ENCODE assay signal across 29 cellular contexts in genomic region chr9:18182636-18183035, GRCh38.
"Had no signal": no experiment of that assay in that cellular context is flagged by ENCODE, and none has a peak within 500 bp of the region (broad histone marks: within the 10 kb centered on the region; RNA-seq: fewer than 3 reads in every experiment).

No MANE protein-coding gene starts in this region.

- H3K36me3 ChIP-seq: ascending aorta, cardiac muscle cell had no signal

- H3K27me3 ChIP-seq: ascending aorta, cardiac muscle cell had no signal

- ATAC-seq: activated CD4-positive, alpha-beta T cell treated with anti-CD3 and anti-CD28 coated beads for 36 hours; activated CD8-positive, alpha-beta memory T cell treated with anti-CD3 and anti-CD28 coated beads, Interleukin-2, amount 10 ng/mL, durations not matched to agents 7 days and 5 days; activated CD8-positive, alpha-beta T cell treated with anti-CD3 and anti-CD28 coated beads, Interleukin-2, amount 10 ng/mL, durations not matched to agents 7 days and 5 days; activated naive CD8-positive, alpha-beta T cell treated with anti-CD3 and anti-CD28 coated beads, Interleukin-2, amount 50 U/mL, for 24 hours had no signal

- H3K27ac ChIP-seq: ascending aorta, cardiac muscle cell, VCaP had no signal

- DNase-seq: activated B cell treated with CpG ODN at 0.5 μM for 24 hours; activated CD4-positive, alpha-beta memory T cell treated with anti-CD3 and anti-CD28 coated beads, Interleukin-2, amount 10 ng/mL, durations not matched to agents 7 days and 5 days; activated CD4-positive, alpha-beta T cell treated with anti-CD3 and anti-CD28 coated beads for 36 hours; activated CD4-positive, alpha-beta T cell treated with anti-CD3 and anti-CD28 coated beads for 48 hours; activated CD4-positive, alpha-beta T cell treated with anti-CD3 and anti-CD28 coated beads, Interleukin-2, amount 10 ng/mL, durations not matched to agents 7 days and 5 days; activated CD4-positive, alpha-beta T cell treated with anti-CD3 and anti-CD28 coated beads, Interleukin-2, amount 50 U/mL, for 48 hours; activated CD4-positive, CD25-positive, alpha-beta regulatory T cell treated with anti-CD3 and anti-CD28 coated beads, Interleukin-2, amount 50 U/mL, for 72 hours; activated CD8-positive, alpha-beta memory T cell treated with anti-CD3 and anti-CD28 coated beads for 24 hours; activated CD8-positive, alpha-beta memory T cell treated with anti-CD3 and anti-CD28 coated beads, Interleukin-2, amount 10 ng/mL, durations not matched to agents 7 days and 5 days; activated CD8-positive, alpha-beta memory T cell treated with anti-CD3 and anti-CD28 coated beads, Interleukin-2, amount 50 U/mL, for 48 hours; activated CD8-positive, alpha-beta T cell treated with anti-CD3 and anti-CD28 coated beads, Interleukin-2, amount 10 ng/mL, durations not matched to agents 7 days and 5 days; activated effector memory CD4-positive, alpha-beta T cell treated with Interleukin-2 at 50 U/mL for 16 hours; activated gamma-delta T cell; activated naive CD4-positive, alpha-beta T cell treated with anti-CD3 and anti-CD28 coated beads, Interleukin-2, amount 10 ng/mL, durations not matched to agents 7 days and 5 days; activated naive CD4-positive, alpha-beta T cell treated with Interleukin-2 at 50 U/mL for 16 hours; activated naive CD8-positive, alpha-beta T cell treated with anti-CD3 and anti-CD28 coated beads, Interleukin-2, amount 10 ng/mL, durations not matched to agents 7 days and 5 days; activated naive CD8-positive, alpha-beta T cell treated with anti-CD3 and anti-CD28 coated beads, Interleukin-2, amount 50 U/mL, for 24 hours; activated T-cell treated with anti-CD3 and anti-CD28 coated beads, Interleukin-2, amount 50 U/mL, for 24 hours; activated T-cell treated with anti-CD3 and anti-CD28 coated beads, Interleukin-2, amount 50 U/mL, for 48 hours; amygdala; anterior cingulate cortex; caudate nucleus; SW 1271; T-helper 1 cell; T-helper 2 cell; T-helper 9 cell had no signal

- H3K9me3 ChIP-seq: ascending aorta had no signal

- H3K4me3 ChIP-seq: ascending aorta, cardiac muscle cell had no signal
